In the genomic region with DNA sequence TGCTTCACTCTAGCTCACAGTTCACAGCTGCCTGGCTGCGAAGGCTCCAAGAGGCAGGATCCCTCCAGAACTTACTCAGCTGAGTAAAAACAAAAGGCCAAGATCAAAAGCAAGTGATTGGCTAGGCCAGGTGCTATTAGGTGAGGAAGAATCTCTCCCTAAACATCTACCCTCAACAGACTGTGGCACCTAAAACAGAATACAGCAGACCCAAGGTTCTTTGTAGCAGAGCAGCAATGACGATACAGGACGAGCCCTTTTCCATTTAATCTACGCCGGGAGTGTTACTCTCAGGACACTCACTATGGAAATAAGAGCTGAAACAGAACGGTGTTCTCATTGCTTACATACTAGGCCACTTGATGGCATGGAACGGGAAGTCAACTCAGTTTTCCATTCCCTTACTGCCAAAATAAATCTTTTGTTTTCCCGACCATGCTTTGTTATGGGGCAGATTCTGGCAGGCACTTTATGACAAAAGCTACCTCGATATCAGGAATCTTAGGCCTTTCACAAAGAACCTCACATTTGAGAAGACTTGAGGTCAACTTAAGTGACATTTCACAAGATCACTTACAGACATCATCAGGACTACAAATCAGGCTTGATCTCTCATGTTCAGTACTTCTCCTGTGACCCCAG, we compare ENCODE assay signal across 8 cellular contexts. TPM values are rescaled to one million over a fixed set of nuclear protein-coding genes. Genes with fewer than 3 reads are reported as not detected.
DNase-seq lines count a peak whose midpoint lies in the region; ATAC-seq, FAIRE-seq and TF ChIP-seq lines count a peak whose summit lies in the region.

No MANE protein-coding gene starts in this region.

- H3K4me3 Mint-ChIP-seq in Caco-2 (ENCODE audit: unreplicated experiment), result peak overlapping the region; percentile 82
- H3K4me3 Mint-ChIP-seq in activated CD4-positive, alpha-beta memory T cell treated with anti-CD3 and anti-CD28 coated beads for 36 hours, result peak overlapping the region; percentile 99
- H3K4me3 Mint-ChIP-seq in neural crest cell, result peak overlapping the region; percentile 97

- TF ChIP-seq CTCF in Caco-2 (IDR thresholded peaks at IDR 0.05; ENCODE audit: insufficient read depth in 1 of 2, low read depth in 1 of 2, low read length in 1 of 2, severe bottlenecking in 1 of 2, unreplicated experiment in 1 of 2) (no peak), foreskin fibroblast (IDR thresholded peaks at IDR 0.05; ENCODE audit: low read depth, low read length) (no peak), neural crest cell (conservative IDR thresholded peaks at IDR 0.05) (no peak)

- H3K27me3 Mint-ChIP-seq in Caco-2 (ENCODE audit: insufficient read depth, unreplicated experiment) (no peaks in the 10 kb centered on the region), neural crest cell (ENCODE audit: low read depth) (no peaks in the 10 kb centered on the region)
- no peaks in the 10 kb centered on the region for H3K27me3 Mint-ChIP-seq in activated CD4-positive, alpha-beta memory T cell treated with anti-CD3 and anti-CD28 coated beads for 36 hours

- peak; percentile 26 for FAIRE-seq in HTR-8/SVneo (lab: Jason Lieb, UNC)

- CTCF ChIA-PET in Caco-2 (lab: Charles Lee), result no interaction called here
- CTCF ChIA-PET in activated CD4-positive, alpha-beta memory T cell treated with anti-CD3 and anti-CD28 coated beads for 36 hours (lab: Charles Lee), result interaction anchor here (1.0 kb wide), 3 partner anchors 29 to 119 kb away, joined by 3 read pairs; no protein-coding TSS in a partner anchor

- no peak for ATAC-seq in GM18858 (IDR thresholded peaks at IDR 0.05; ENCODE audit: unreplicated experiment)
- ATAC-seq in GM21825 (IDR thresholded peaks at IDR 0.05; ENCODE audit: unreplicated experiment), result no peak

- H3K36me3 ChIP-seq in Caco-2 (ENCODE audit: control insufficient read depth, insufficient read depth, low read length), result no peaks in the 10 kb centered on the region; the same call in none of the 2 replicates

- intact Hi-C loops in Caco-2 (cut with micrococcal nuclease; ENCODE audit: unreplicated experiment) (loop anchor here (2.0 kb wide), 1 partner anchor 79 kb away; no protein-coding TSS in a partner anchor), posterior vena cava (cut with DNase I) (no loop called here)
- intact Hi-C loops in activated CD4-positive, alpha-beta memory T cell treated with anti-CD3 and anti-CD28 coated beads for 36 hours (cut with micrococcal nuclease), result loop anchor here (2.0 to 10.0 kb wide), 4 partner anchors 71 to 577 kb away; no protein-coding TSS in a partner anchor

- no peak for DNase-seq in Caco-2
- DNase-seq in HTR-8/SVneo (ENCODE audit: insufficient read length, low spot score), result peak; percentile 3
- no peak for DNase-seq in activated CD4-positive, alpha-beta memory T cell treated with anti-CD3 and anti-CD28 coated beads for 36 hours
- peak in 1 of 2 donors; percentile 47 for DNase-seq in foreskin fibroblast
- no peak for DNase-seq in neural crest cell (ENCODE audit: low read depth, low spot score)
- DNase-seq in posterior vena cava (ENCODE audit: low spot score), result no peak

- POLR2A ChIA-PET in Caco-2 (lab: Charles Lee), result no interaction called here
- POLR2A ChIA-PET in activated CD4-positive, alpha-beta memory T cell treated with anti-CD3 and anti-CD28 coated beads for 36 hours (lab: Charles Lee), result interaction anchor here (0.7 to 1.1 kb wide), 3 partner anchors 30 to 80 kb away, joined by 3 to 5 read pairs (median 4); a partner anchor contains a TSS

- H3K4me3 ChIP-seq in Caco-2 (ENCODE audit: low read depth, low read length) (peak overlapping the region; percentile 65), foreskin fibroblast (ENCODE audit: low read depth in 1 of 2, low read length in 2 of 2) (peak overlapping the region; percentile 77 to 90)

- H3K4me1 Mint-ChIP-seq in Caco-2 (ENCODE audit: low read depth, unreplicated experiment), result peaks cover 22% of the 10 kb centered on the region
- peaks cover 49% of the 10 kb centered on the region for H3K4me1 Mint-ChIP-seq in activated CD4-positive, alpha-beta memory T cell treated with anti-CD3 and anti-CD28 coated beads for 36 hours (ENCODE audit: low read depth)
- H3K4me1 Mint-ChIP-seq in neural crest cell, result peaks cover 47% of the 10 kb centered on the region

- no peaks in the 10 kb centered on the region for H3K9me3 ChIP-seq in Caco-2

- H3K27me3 ChIP-seq in Caco-2 (replicated peaks; ENCODE audit: control insufficient read depth, insufficient read depth, low read length), result no peaks in the 10 kb centered on the region

- H3K9me3 Mint-ChIP-seq in Caco-2 (ENCODE audit: unreplicated experiment), result no peaks in the 10 kb centered on the region
- no peaks in the 10 kb centered on the region for H3K9me3 Mint-ChIP-seq in activated CD4-positive, alpha-beta memory T cell treated with anti-CD3 and anti-CD28 coated beads for 36 hours
- no peaks in the 10 kb centered on the region for H3K9me3 Mint-ChIP-seq in neural crest cell

- peaks cover 16% of the 10 kb centered on the region for H3K4me1 ChIP-seq in Caco-2

- H3K27ac Mint-ChIP-seq in Caco-2 (ENCODE audit: unreplicated experiment), result peak overlapping the region; percentile 98
- H3K27ac Mint-ChIP-seq in activated CD4-positive, alpha-beta memory T cell treated with anti-CD3 and anti-CD28 coated beads for 36 hours, result peak overlapping the region; percentile 98
- peak overlapping the region; percentile 100 for H3K27ac Mint-ChIP-seq in neural crest cell (ENCODE audit: unreplicated experiment)

- H3K36me3 Mint-ChIP-seq in Caco-2 (ENCODE audit: insufficient read depth, unreplicated experiment), result peaks cover 15% of the 10 kb centered on the region
- peaks cover 16% of the 10 kb centered on the region for H3K36me3 Mint-ChIP-seq in activated CD4-positive, alpha-beta memory T cell treated with anti-CD3 and anti-CD28 coated beads for 36 hours
- H3K36me3 Mint-ChIP-seq in neural crest cell (ENCODE audit: low read depth), result peaks cover 7% of the 10 kb centered on the region

- BruUV-seq in Caco-2 (replicated peaks; lab: Mats Ljungman, UMichigan), result TSS peak; percentile 46

RNA-seq across cellular contexts. Expression of a gene that starts 0.8 kb away (rescaled TPM):
- total RNA-seq in Caco-2 (2022) (42.3 and 44.5 TPM in 2 replicates), neural crest cell (69.7 and 80.3 TPM in 2 replicates), posterior vena cava (10 to 100 TPM; 42.6 to 43.6 TPM)
- 10 to 100 TPM; 66.0 to 71.3 TPM for total RNA-seq in activated CD4-positive, alpha-beta memory T cell treated with anti-CD3 and anti-CD28 coated beads for 36 hours

Comparison
In these comparisons a context has a peak if more than half of its experiments do, and no peak if none do; other contexts are left out.
1. intact Hi-C loops: an anchor here in Caco-2 (2.0 kb wide) and activated CD4-positive, alpha-beta memory T cell treated with anti-CD3 and anti-CD28 coated beads for 36 hours (2.0 to 10.0 kb wide); none called in posterior vena cava.